In the genomic region with DNA sequence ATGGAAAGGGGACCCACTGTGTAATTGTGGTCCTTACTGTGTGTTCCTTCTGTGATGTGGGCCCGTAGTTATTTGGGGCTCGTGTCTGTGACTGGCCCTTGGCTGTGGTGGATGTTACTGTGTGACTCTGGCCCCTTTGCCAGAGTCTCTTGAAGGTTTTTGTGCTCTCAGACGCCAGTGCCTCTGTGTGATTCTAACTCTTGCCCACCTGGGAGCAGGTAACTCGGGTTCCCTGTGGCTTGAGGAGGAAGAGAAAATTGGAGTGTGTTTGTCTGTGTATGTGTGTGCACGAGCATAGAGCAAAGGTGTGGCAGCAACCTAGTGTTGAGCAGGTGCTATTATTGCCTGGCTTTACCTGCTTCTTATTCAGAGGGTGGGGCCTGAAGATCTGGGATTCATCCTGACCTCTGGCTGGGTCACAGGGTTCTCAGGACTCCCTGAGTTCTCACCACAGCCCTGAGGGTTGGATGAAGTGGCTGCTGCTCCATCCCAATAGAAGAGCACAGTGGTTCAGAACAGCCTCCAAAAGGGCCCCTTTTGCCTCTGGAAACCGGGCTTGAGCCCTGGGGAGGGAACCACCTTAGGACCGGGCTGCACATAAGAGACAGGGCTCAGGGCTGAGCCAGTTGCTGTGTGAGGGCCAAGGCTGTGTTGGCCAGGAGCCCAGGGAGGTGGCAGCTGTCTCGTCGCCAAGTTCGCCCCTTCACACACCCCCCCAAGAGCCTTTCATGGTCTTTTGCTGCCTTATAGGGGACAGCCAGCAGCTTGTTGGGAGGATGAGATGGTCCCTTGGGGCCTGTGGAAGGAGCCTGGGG, we compare ENCODE assay signal across 8 cellular contexts. TPM values are rescaled to one million over a fixed set of nuclear protein-coding genes. Genes with fewer than 3 reads are reported as not detected.
A peak's percentile ranks its signal among the peaks of the same experiment; 100 is the strongest.
DNase-seq lines count a peak whose midpoint lies in the region; ATAC-seq and TF ChIP-seq lines count a peak whose summit lies in the region.

No MANE protein-coding gene starts in this region.

- H3K9me3 ChIP-seq in Karpas-422 (ENCODE audit: low read length) (no peaks in the 10 kb centered on the region), mammary epithelial cell (replicated peaks; ENCODE audit: insufficient read depth, low read length) (peaks cover 3% of the 10 kb centered on the region), mucosa of descending colon (no peaks in the 10 kb centered on the region)

- peaks cover 26% of the 10 kb centered on the region; the same call in 1 of the 2 replicates for H4K20me1 ChIP-seq in Karpas-422 (ENCODE audit: insufficient read depth, low read depth, low read length)
- H4K20me1 ChIP-seq in mammary epithelial cell (ENCODE audit: insufficient read depth, low read length): no peaks in the 10 kb centered on the region

- peaks cover 11 to 25% of the 10 kb centered on the region in 2 donors for H3K36me3 Mint-ChIP-seq in CD14-positive monocyte

- ATAC-seq in mucosa of descending colon (peak; percentile 59), GM19328 (IDR thresholded peaks at IDR 0.05; ENCODE audit: unreplicated experiment) (no peak)

- no peaks in the 10 kb centered on the region for H3K9me2 ChIP-seq in Karpas-422 (replicated peaks; ENCODE audit: insufficient read depth, low read length)

- H3K36me3 ChIP-seq in Karpas-422 (ENCODE audit: insufficient read depth, low read length): peaks cover 15% of the 10 kb centered on the region; the same call in 1 of the 2 replicates
- no peaks in the 10 kb centered on the region for H3K36me3 ChIP-seq in mammary epithelial cell (ENCODE audit: insufficient read depth, low read length)
- no peaks in the 10 kb centered on the region for H3K36me3 ChIP-seq in mucosa of descending colon (ENCODE audit: low read depth)

- peaks cover 0 to 27% (median 15%) of the 10 kb centered on the region in 7 donors for H3K9me3 Mint-ChIP-seq in CD14-positive monocyte

- in situ Hi-C loops in mammary epithelial cell (cut with MboI; ENCODE audit: low sequenced_read_pairs in 2 of 2): no loop called here

- H3K27ac ChIP-seq in Karpas-422 (ENCODE audit: low read length): peak overlapping the region; percentile 91; the same call in 1 of the 2 replicates
- H3K27ac ChIP-seq in mammary epithelial cell (ENCODE audit: insufficient read depth, low read depth, low read length): no peak overlapping the region

- peaks cover 0 to 24% (median 0%) of the 10 kb centered on the region in 3 donors for H3K27me3 Mint-ChIP-seq in CD14-positive monocyte (ENCODE audit: low read depth in 3 of 3)

- dilution Hi-C loops in mammary epithelial cell (cut with HindIII; ENCODE audit: low sequenced_read_pairs): no loop called here

- TF ChIP-seq CTCF in CD14-positive monocyte (IDR thresholded peaks at IDR 0.05) (no peak), mammary epithelial cell (conservative IDR thresholded peaks at IDR 0.05 in 1 of 2, IDR thresholded peaks at IDR 0.05 in 1 of 2; ENCODE audit: extremely low read depth in 1 of 2, insufficient read depth in 1 of 2, low read depth in 1 of 2, low read length in 2 of 2) (no peak), mucosa of descending colon (IDR thresholded peaks at IDR 0.05) (no peak)

- peaks cover 71% of the 10 kb centered on the region for H3K79me2 ChIP-seq in Karpas-422 (ENCODE audit: low read length)
- H3K79me2 ChIP-seq in mammary epithelial cell (ENCODE audit: insufficient read depth, low read length): peaks cover 74% of the 10 kb centered on the region

- H3K27ac Mint-ChIP-seq in CD14-positive monocyte: peak overlapping the region; percentile 72 to 99 (median 97)

- CTCF ChIA-PET in mammary epithelial cell (lab: Charles Lee; ENCODE audit: low non-redundant PET): no interaction called here

- peak overlapping the region; percentile 87 for H3K9ac ChIP-seq in Karpas-422 (ENCODE audit: low read length)
- peak overlapping the region; percentile 62 for H3K9ac ChIP-seq in mammary epithelial cell (ENCODE audit: insufficient read depth, low read length)

- H3K4me2 ChIP-seq in Karpas-422 (ENCODE audit: low read depth, low read length, poor library complexity, severe bottlenecking): peak overlapping the region; percentile 82
- H3K4me2 ChIP-seq in mammary epithelial cell (ENCODE audit: insufficient read depth, low read depth, low read length): peak overlapping the region; percentile 65

- BruUV-seq in mammary epithelial cell (replicated peaks; lab: Mats Ljungman, UMichigan): no TSS peak

- no peak overlapping the region for H2AFZ ChIP-seq in Karpas-422 (ENCODE audit: low read length)
- no peak overlapping the region for H2AFZ ChIP-seq in mammary epithelial cell (ENCODE audit: low read depth, low read length)

- peak overlapping the region; percentile 93 to 95 for H3K4me3 Mint-ChIP-seq in CD14-positive monocyte

- WGBS in mammary epithelial cell (ENCODE audit: low coverage, missing lambda C conversion rate): 30% methylated on average over 7 of the region's 10 CpGs

- H3K27me3 ChIP-seq in Karpas-422 (ENCODE audit: low read length) (no peaks in the 10 kb centered on the region), mammary epithelial cell (ENCODE audit: insufficient read depth, low read length) (no peaks in the 10 kb centered on the region)

- H3K4me3 ChIP-seq in Karpas-422 (ENCODE audit: low read length) (peak overlapping the region; percentile 83), mammary epithelial cell (replicated peaks in 1 of 3; ENCODE audit: insufficient read depth in 1 of 3, low read depth in 2 of 3, low read length in 3 of 3) (peak overlapping the region; percentile 64 to 79 (median 65)), mucosa of descending colon (no peak overlapping the region)

- DNase-seq in CD14-positive monocyte (ENCODE audit: low spot score) (no peak), Karpas-422 (no peak), mammary epithelial cell (no peak), mucosa of descending colon (peak in 2 of 3 donors; percentile 33 to 50), midbrain (lab: John Stamatoyannopoulos, UW) (no peak), cerebellar cortex (ENCODE audit: low spot score) (no peak), NCI-H2081 treated with DMSO at 0.1 percent for 48 hours (lab: John Stamatoyannopoulos, UW) (no peak)

- H3K4me1 ChIP-seq in Karpas-422 (ENCODE audit: low read length) (peaks cover 20% of the 10 kb centered on the region), mammary epithelial cell (ENCODE audit: insufficient read depth, low read length) (peaks cover 9% of the 10 kb centered on the region), mucosa of descending colon (ENCODE audit: low read depth) (peaks cover 4% of the 10 kb centered on the region)

- intact Hi-C loops in CD14-positive monocyte (cut with micrococcal nuclease) (no loop called here), mammary epithelial cell (cut with micrococcal nuclease) (no loop called here), mucosa of descending colon (cut with DNase I, micrococcal nuclease) (no loop called here)

- H3K4me1 Mint-ChIP-seq in CD14-positive monocyte: peaks cover 28% of the 10 kb centered on the region

RNA-seq across cellular contexts. Expression of gene RBM10, which starts 1.3 kb away (rescaled TPM):
- polyA plus RNA-seq in CD14-positive monocyte (10 to 100 TPM in 1 of 2 donors, 1 to 10 TPM in 1; 7.3 to 14.0 TPM), mammary epithelial cell (29.7 TPM)
- total RNA-seq in Karpas-422 (2014; rRNA removed; shearing (Covaris generic); ENCODE audit: low replicate concordance): 32.5 and 47.0 TPM in 2 replicates
- total RNA-seq in mammary epithelial cell (10 to 100 TPM; 33.3 to 42.1 TPM), mucosa of descending colon (10 to 100 TPM; 35.2 to 40.2 (median 37.7) TPM)
- polyA minus RNA-seq in mammary epithelial cell: 47.5 TPM

RNA-seq across cellular contexts. Expression of gene NDUFB11, which starts 1.8 kb away (rescaled TPM):
- polyA plus RNA-seq in CD14-positive monocyte: 100 to 1,000 TPM; 104 to 139 TPM
- 122 and 154 TPM in 2 replicates for total RNA-seq in Karpas-422 (2014; rRNA removed; shearing (Covaris generic); ENCODE audit: low replicate concordance)
- total RNA-seq in mammary epithelial cell: 10 to 100 TPM; 42.3 to 57.2 TPM
- 52.6 TPM for polyA plus RNA-seq in mammary epithelial cell
- polyA minus RNA-seq in mammary epithelial cell: 44.4 TPM
- 10 to 100 TPM; 57.6 to 72.2 (median 71.6) TPM for total RNA-seq in mucosa of descending colon

RNA-seq across cellular contexts. Expression of gene UBA1, which starts 47.3 kb away (rescaled TPM):
- polyA plus RNA-seq in CD14-positive monocyte (100 to 1,000 TPM; 125 to 150 TPM), mammary epithelial cell (359 TPM)
- 178 and 214 TPM in 2 replicates for total RNA-seq in Karpas-422 (2014; rRNA removed; shearing (Covaris generic); ENCODE audit: low replicate concordance)
- total RNA-seq in mammary epithelial cell (100 to 1,000 TPM; 231 to 360 TPM), mucosa of descending colon (100 to 1,000 TPM; 160 to 198 (median 172) TPM)
- 578 TPM for polyA minus RNA-seq in mammary epithelial cell

Comparison
In these comparisons a context has a peak if more than half of its experiments do, and no peak if none do; other contexts are left out.
1. DNase-seq: peak in mucosa of descending colon (2 of 3); none in CD14-positive monocyte (single experiment), Karpas-422 (single experiment), mammary epithelial cell (single experiment), midbrain (single experiment), cerebellar cortex (single experiment) and NCI-H2081 treated with DMSO at 0.1 percent for 48 hours (single experiment).